Comparison of ENCODE assay signal across 11 cellular contexts in the genomic region with DNA sequence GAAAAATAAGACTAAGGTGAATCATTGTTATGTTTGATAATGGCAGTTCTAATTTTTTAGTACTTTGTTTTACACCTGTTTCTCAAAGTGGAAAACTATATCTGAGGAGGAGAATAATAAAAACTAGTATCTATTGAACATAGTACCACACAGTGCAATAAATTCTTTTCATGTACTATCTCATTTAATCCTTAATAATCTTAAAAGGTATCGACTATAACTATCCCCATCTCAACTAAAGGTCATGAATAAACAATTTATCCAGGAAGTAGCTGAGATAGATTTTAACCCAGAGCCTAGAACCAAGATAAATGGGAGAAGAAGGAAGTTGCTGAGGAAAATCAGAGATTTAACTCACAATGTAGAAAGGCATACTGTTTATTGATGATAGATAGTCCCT. TPM values are rescaled to one million over a fixed set of nuclear protein-coding genes. Genes with fewer than 3 reads are reported as not detected.
DNase-seq lines count a peak whose midpoint lies in the region; ATAC-seq, FAIRE-seq and TF ChIP-seq lines count a peak whose summit lies in the region.
"Had no signal": no experiment of that assay in that cellular context is flagged by ENCODE, and none has a peak within 500 bp of the region (broad histone marks: within the 10 kb centered on the region; RNA-seq: fewer than 3 reads in every experiment).

No MANE protein-coding gene starts in this region.

- peaks cover 73% of the 10 kb centered on the region for H3K4me1 Mint-ChIP-seq in activated T-cell treated with anti-CD3 and anti-CD28 coated beads, Interleukin-2, amount 50 U/mL, for 24 hours (ENCODE audit: low read depth)
- peaks cover 49% of the 10 kb centered on the region for H3K4me1 Mint-ChIP-seq in activated naive CD8-positive, alpha-beta T cell treated with anti-CD3 and anti-CD28 coated beads, Interleukin-2, amount 10 ng/mL, durations not matched to agents 7 days and 5 days
- peaks cover 67% of the 10 kb centered on the region for H3K4me1 Mint-ChIP-seq in stimulated activated memory B cell treated with anti-CD40 and anti-IgM and Interleukin-4, amounts not matched to agents 10 μg/mL and 1 μg/mL and 100 μg/mL, for 72 hours

- H3K9ac ChIP-seq in keratinocyte (ENCODE audit: control insufficient read depth, extremely low read depth, insufficient read depth, low read length), result no peak overlapping the region

- peaks cover 38% of the 10 kb centered on the region for H3K4me1 ChIP-seq in keratinocyte (ENCODE audit: control insufficient read depth, extremely low read depth, insufficient read depth, low read length)
- peaks cover 55 to 71% of the 10 kb centered on the region in 2 donors for H3K4me1 ChIP-seq in thoracic aorta (ENCODE audit: control insufficient read depth in 1 of 2, low read depth in 2 of 2)
- H3K4me1 ChIP-seq in left lung, result peaks cover 20 to 71% of the 10 kb centered on the region in 2 donors

- no peak overlapping the region for H3K27ac ChIP-seq in keratinocyte (ENCODE audit: control insufficient read depth, insufficient read depth, low read length)
- H3K27ac ChIP-seq in thoracic aorta, result no peak overlapping the region
- peak overlapping the region in 1 of 2 donors; percentile 98 for H3K27ac ChIP-seq in left lung

- H4K20me1 ChIP-seq in keratinocyte (ENCODE audit: control insufficient read depth, extremely low read depth, insufficient read depth, low read length), result no peaks in the 10 kb centered on the region

- H2AFZ ChIP-seq in keratinocyte (ENCODE audit: control insufficient read depth, low read length), result no peak overlapping the region

- DNase-seq in activated T-cell treated with anti-CD3 and anti-CD28 coated beads, Interleukin-2, amount 50 U/mL, for 24 hours, result no peak
- no peak for DNase-seq in activated T-cell treated with anti-CD3 and anti-CD28 coated beads, Interleukin-2, amount 50 U/mL, for 48 hours
- DNase-seq in activated naive CD8-positive, alpha-beta T cell treated with anti-CD3 and anti-CD28 coated beads, Interleukin-2, amount 10 ng/mL, durations not matched to agents 7 days and 5 days, result no peak
- DNase-seq in keratinocyte (ENCODE audit: low read depth, low spot score), result no peak
- no peak for DNase-seq in thoracic aorta (ENCODE audit: low spot score)
- DNase-seq in left lung, result no peak
- no peak for DNase-seq in stimulated activated CD4-positive, alpha-beta T cell treated with anti-CD3 and anti-CD28 coated beads, Interleukin-4, amount 100 ng/mL, for 4 hours
- DNase-seq: hippocampal formation, RPMI8226 had no signal

- POLR2A ChIA-PET in activated naive CD8-positive, alpha-beta T cell treated with anti-CD3 and anti-CD28 coated beads, Interleukin-2, amount 10 ng/mL, durations not matched to agents 7 days and 5 days (lab: Charles Lee), result no interaction called here

- no peak for FAIRE-seq in keratinocyte (lab: Jason Lieb, UNC)

- no peaks in the 10 kb centered on the region for H3K9me1 ChIP-seq in keratinocyte (ENCODE audit: control insufficient read depth, extremely low read depth, insufficient read depth, low read length)

- no peak for TF ChIP-seq CTCF in keratinocyte (optimal IDR thresholded peaks at IDR 0.05 in 1 of 3, IDR thresholded peaks at IDR 0.05 in 1 of 3, conservative IDR thresholded peaks at IDR 0.05 in 1 of 3; ENCODE audit: extremely low read depth in 1 of 3, insufficient read depth in 2 of 3, low read length in 3 of 3)
- no peak for TF ChIP-seq CTCF in thoracic aorta (IDR thresholded peaks at IDR 0.05)
- no peak for TF ChIP-seq CTCF in left lung (IDR thresholded peaks at IDR 0.05)

- dilution Hi-C loops in keratinocyte (cut with MboI; ENCODE audit: extremely low pct_ligation_motif_present, low sequenced_read_pairs), result no loop called here

- intact Hi-C loops in left lung (cut with DNase I), result no loop called here

- no peak for ATAC-seq in activated naive CD8-positive, alpha-beta T cell treated with anti-CD3 and anti-CD28 coated beads, Interleukin-2, amount 10 ng/mL, durations not matched to agents 7 days and 5 days (ENCODE audit: low read depth)
- ATAC-seq in thoracic aorta (ENCODE audit: insufficient number of reproducible peaks, low FRiP score, low read depth), result no peak
- no peak for ATAC-seq in left lung
- no peak for ATAC-seq in stimulated activated memory B cell treated with anti-CD40 and anti-IgM and Interleukin-4, amounts not matched to agents 10 μg/mL and 1 μg/mL and 100 μg/mL, for 72 hours

- no peaks in the 10 kb centered on the region for H3K27me3 ChIP-seq in keratinocyte (ENCODE audit: control insufficient read depth, extremely low read depth, insufficient read depth, low read length)
- H3K27me3 ChIP-seq in thoracic aorta (replicated peaks; ENCODE audit: insufficient read depth), result no peaks in the 10 kb centered on the region
- H3K27me3 ChIP-seq in left lung, result no peaks in the 10 kb centered on the region
- H3K27me3 ChIP-seq: vagina had no signal

- H3K9me3 Mint-ChIP-seq in activated T-cell treated with anti-CD3 and anti-CD28 coated beads, Interleukin-2, amount 50 U/mL, for 24 hours, result no peaks in the 10 kb centered on the region
- H3K9me3 Mint-ChIP-seq in activated naive CD8-positive, alpha-beta T cell treated with anti-CD3 and anti-CD28 coated beads, Interleukin-2, amount 10 ng/mL, durations not matched to agents 7 days and 5 days, result no peaks in the 10 kb centered on the region
- no peaks in the 10 kb centered on the region for H3K9me3 Mint-ChIP-seq in stimulated activated memory B cell treated with anti-CD40 and anti-IgM and Interleukin-4, amounts not matched to agents 10 μg/mL and 1 μg/mL and 100 μg/mL, for 72 hours

- no peaks in the 10 kb centered on the region for H3K9me3 ChIP-seq in keratinocyte (ENCODE audit: control insufficient read depth, low read depth, low read length)
- H3K9me3 ChIP-seq in thoracic aorta, result no peaks in the 10 kb centered on the region
- H3K9me3 ChIP-seq in left lung, result no peaks in the 10 kb centered on the region
- H3K9me3 ChIP-seq: vagina had no signal

- H3K27ac Mint-ChIP-seq in activated T-cell treated with anti-CD3 and anti-CD28 coated beads, Interleukin-2, amount 50 U/mL, for 24 hours, result peak overlapping the region; percentile 74
- H3K27ac Mint-ChIP-seq in activated naive CD8-positive, alpha-beta T cell treated with anti-CD3 and anti-CD28 coated beads, Interleukin-2, amount 10 ng/mL, durations not matched to agents 7 days and 5 days, result no peak overlapping the region
- no peak overlapping the region for H3K27ac Mint-ChIP-seq in stimulated activated memory B cell treated with anti-CD40 and anti-IgM and Interleukin-4, amounts not matched to agents 10 μg/mL and 1 μg/mL and 100 μg/mL, for 72 hours

- H3K4me3 ChIP-seq in keratinocyte (ENCODE audit: control insufficient read depth in 2 of 3, extremely low read depth in 1 of 3, insufficient read depth in 2 of 3, low read depth in 1 of 3, low read length in 3 of 3) (peak overlapping the region; percentile 95 to 97 (median 96)), thoracic aorta (peak overlapping the region; percentile 96), left lung (peak overlapping the region in 1 of 2 donors; percentile 85)

- H3K36me3 ChIP-seq in keratinocyte (ENCODE audit: control insufficient read depth in 2 of 2, extremely low read depth in 1 of 2, insufficient read depth in 2 of 2, low read length in 2 of 2) (peaks cover 0 to 4% of the 10 kb centered on the region in 2 experiments), thoracic aorta (no peaks in the 10 kb centered on the region), left lung (no peaks in the 10 kb centered on the region)
- H3K36me3 ChIP-seq: vagina had no signal

- peak overlapping the region; percentile 93 for H3K4me2 ChIP-seq in keratinocyte (ENCODE audit: control insufficient read depth, extremely low read depth, insufficient read depth, low read depth, low read length)

- peak overlapping the region; percentile 69 for H3K4me3 Mint-ChIP-seq in activated T-cell treated with anti-CD3 and anti-CD28 coated beads, Interleukin-2, amount 50 U/mL, for 24 hours
- H3K4me3 Mint-ChIP-seq in activated naive CD8-positive, alpha-beta T cell treated with anti-CD3 and anti-CD28 coated beads, Interleukin-2, amount 10 ng/mL, durations not matched to agents 7 days and 5 days, result peak overlapping the region; percentile 68
- H3K4me3 Mint-ChIP-seq in stimulated activated memory B cell treated with anti-CD40 and anti-IgM and Interleukin-4, amounts not matched to agents 10 μg/mL and 1 μg/mL and 100 μg/mL, for 72 hours, result no peak overlapping the region

- peaks cover 34% of the 10 kb centered on the region for H3K36me3 Mint-ChIP-seq in activated T-cell treated with anti-CD3 and anti-CD28 coated beads, Interleukin-2, amount 50 U/mL, for 24 hours (ENCODE audit: low read depth)
- peaks cover 4% of the 10 kb centered on the region for H3K36me3 Mint-ChIP-seq in activated naive CD8-positive, alpha-beta T cell treated with anti-CD3 and anti-CD28 coated beads, Interleukin-2, amount 10 ng/mL, durations not matched to agents 7 days and 5 days
- H3K36me3 Mint-ChIP-seq in stimulated activated memory B cell treated with anti-CD40 and anti-IgM and Interleukin-4, amounts not matched to agents 10 μg/mL and 1 μg/mL and 100 μg/mL, for 72 hours, result peaks cover 6% of the 10 kb centered on the region

- peaks cover 74% of the 10 kb centered on the region for H3K79me2 ChIP-seq in keratinocyte (ENCODE audit: control insufficient read depth, insufficient read depth, low read length)

- no peaks in the 10 kb centered on the region for H3K27me3 Mint-ChIP-seq in activated T-cell treated with anti-CD3 and anti-CD28 coated beads, Interleukin-2, amount 50 U/mL, for 24 hours
- H3K27me3 Mint-ChIP-seq in activated naive CD8-positive, alpha-beta T cell treated with anti-CD3 and anti-CD28 coated beads, Interleukin-2, amount 10 ng/mL, durations not matched to agents 7 days and 5 days, result no peaks in the 10 kb centered on the region
- no peaks in the 10 kb centered on the region for H3K27me3 Mint-ChIP-seq in stimulated activated memory B cell treated with anti-CD40 and anti-IgM and Interleukin-4, amounts not matched to agents 10 μg/mL and 1 μg/mL and 100 μg/mL, for 72 hours

RNA-seq across cellular contexts. Expression of gene CHIC2, which starts 2.5 kb away (rescaled TPM):
- 10 to 100 TPM; 28.5 to 29.3 TPM for total RNA-seq in activated naive CD8-positive, alpha-beta T cell treated with anti-CD3 and anti-CD28 coated beads, Interleukin-2, amount 10 ng/mL, durations not matched to agents 7 days and 5 days
- 14.8 to 21.9 TPM (median 16.9 TPM) in 3 replicates for polyA plus RNA-seq in keratinocyte
- 44.5 TPM for polyA plus RNA-seq in keratinocyte (2011; ENCODE audit: low read depth)
- polyA plus RNA-seq in keratinocyte (2011; cell fraction: cytosol; rRNA removed), result 14.3 and 20.4 TPM in 2 replicates
- polyA plus RNA-seq in keratinocyte (2011; cell fraction: nucleus; rRNA removed), result 10.4 and 15.2 TPM in 2 replicates
- polyA plus RNA-seq in keratinocyte (2012; ENCODE audit: low replicate concordance), result 14.9 and 45.3 TPM in 2 replicates
- polyA minus RNA-seq in keratinocyte, result 3.3 to 10.7 TPM (median 8.0 TPM) in 3 replicates
- 32.6 TPM for polyA minus RNA-seq in keratinocyte (2011; cell fraction: cytosol; rRNA and poly(A)+ RNA removed)
- polyA minus RNA-seq in keratinocyte (2011; cell fraction: nucleus; rRNA and poly(A)+ RNA removed), result 24.2 and 24.7 TPM in 2 replicates
- total RNA-seq in thoracic aorta, result 10 to 100 TPM; 52.8 to 75.0 TPM
- total RNA-seq in left lung, result 10 to 100 TPM; 18.5 to 22.3 TPM

RNA-seq across cellular contexts. Expression of gene GSX2, which starts 38.1 kb away (rescaled TPM):
- not detected for total RNA-seq in activated naive CD8-positive, alpha-beta T cell treated with anti-CD3 and anti-CD28 coated beads, Interleukin-2, amount 10 ng/mL, durations not matched to agents 7 days and 5 days
- polyA plus RNA-seq in keratinocyte, result not detected in 3 replicates
- 1.3 TPM for polyA plus RNA-seq in keratinocyte (2011; ENCODE audit: low read depth)
- polyA plus RNA-seq in keratinocyte (2011; cell fraction: cytosol; rRNA removed), result not detected in 2 replicates
- not detected in 2 replicates for polyA plus RNA-seq in keratinocyte (2011; cell fraction: nucleus; rRNA removed)
- 0.58 TPM in 1 of 2 replicates, not detected in the other for polyA plus RNA-seq in keratinocyte (2012; ENCODE audit: low replicate concordance)
- not detected in 3 replicates for polyA minus RNA-seq in keratinocyte
- polyA minus RNA-seq in keratinocyte (2011; cell fraction: cytosol; rRNA and poly(A)+ RNA removed), result not detected
- polyA minus RNA-seq in keratinocyte (2011; cell fraction: nucleus; rRNA and poly(A)+ RNA removed), result not detected in 2 replicates
- total RNA-seq in thoracic aorta (not detected), left lung (not detected)
- total RNA-seq: vagina had no signal
